Comparison of ENCODE assay signal across 8 cellular contexts in the genomic region with DNA sequence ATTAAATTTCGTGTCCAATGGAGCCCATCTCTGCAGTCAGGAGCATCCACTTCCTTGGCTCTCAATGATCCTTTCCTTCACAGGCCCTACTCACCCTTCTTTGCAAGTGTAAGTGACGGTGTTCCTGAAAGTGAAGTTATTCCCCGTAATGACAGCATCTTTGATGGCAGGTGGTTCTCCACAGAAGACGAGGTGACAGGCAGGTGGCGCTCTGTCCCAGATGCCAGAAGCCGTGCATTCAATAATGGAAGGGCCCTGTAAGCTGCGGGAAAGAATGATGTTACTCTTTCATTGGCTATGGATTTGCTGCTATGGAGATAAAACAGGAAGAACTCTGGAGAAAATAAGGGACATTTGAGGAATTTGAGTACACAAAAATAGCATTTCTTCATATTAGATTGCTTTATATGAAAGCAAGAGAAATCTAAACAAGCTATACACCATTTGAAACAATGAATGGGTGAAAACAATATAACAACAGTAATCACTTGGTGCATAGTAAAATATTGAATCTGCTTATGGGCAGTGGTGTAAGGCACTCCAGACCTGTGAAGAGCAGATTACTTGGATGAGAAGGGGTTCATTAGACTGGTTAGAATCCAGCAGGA.
DNase-seq lines count a peak whose midpoint lies in the region; ATAC-seq lines count a peak whose summit lies in the region.

No MANE protein-coding gene starts in this region.

- H3K27ac Mint-ChIP-seq in activated CD4-positive, alpha-beta T cell treated with anti-CD3 and anti-CD28 coated beads, Interleukin-2, amount 10 ng/mL, durations not matched to agents 7 days and 5 days: no peak overlapping the region

- no peak overlapping the region for H3K4me3 Mint-ChIP-seq in activated CD4-positive, alpha-beta T cell treated with anti-CD3 and anti-CD28 coated beads, Interleukin-2, amount 10 ng/mL, durations not matched to agents 7 days and 5 days

- no peaks in the 10 kb centered on the region for H3K4me1 Mint-ChIP-seq in activated CD4-positive, alpha-beta T cell treated with anti-CD3 and anti-CD28 coated beads, Interleukin-2, amount 10 ng/mL, durations not matched to agents 7 days and 5 days

- CTCF ChIA-PET in activated CD4-positive, alpha-beta T cell treated with anti-CD3 and anti-CD28 coated beads, Interleukin-2, amount 10 ng/mL, durations not matched to agents 7 days and 5 days (lab: Charles Lee): no interaction called here

- H3K9me3 Mint-ChIP-seq in activated CD4-positive, alpha-beta T cell treated with anti-CD3 and anti-CD28 coated beads, Interleukin-2, amount 10 ng/mL, durations not matched to agents 7 days and 5 days: no peaks in the 10 kb centered on the region

- DNase-seq in activated CD4-positive, alpha-beta T cell treated with anti-CD3 and anti-CD28 coated beads, Interleukin-2, amount 10 ng/mL, durations not matched to agents 7 days and 5 days: peak; percentile 31
- DNase-seq in activated CD4-positive, alpha-beta T cell treated with anti-CD3 and anti-CD28 coated beads for 1 hour: no peak
- DNase-seq in NCI-H82 treated with DMSO at 0.1 percent for 48 hours (lab: John Stamatoyannopoulos, UW; ENCODE audit: unreplicated experiment) (peak; percentile 1), dedifferentiated amniotic fluid mesenchymal stem cell (ENCODE audit: extremely low spot score) (peak; percentile 26), myocyte (ENCODE audit: low read depth) (peak; percentile 58), activated gamma-delta T cell treated with Interleukin-2 at 50 U/mL for 16 hours (no peak)
- no peak for DNase-seq in activated CD4-positive, CD25-positive, alpha-beta regulatory T cell (lab: John Stamatoyannopoulos, UW)

- POLR2A ChIA-PET in activated CD4-positive, alpha-beta T cell treated with anti-CD3 and anti-CD28 coated beads, Interleukin-2, amount 10 ng/mL, durations not matched to agents 7 days and 5 days (lab: Charles Lee): no interaction called here

- no peaks in the 10 kb centered on the region for H3K27me3 Mint-ChIP-seq in activated CD4-positive, alpha-beta T cell treated with anti-CD3 and anti-CD28 coated beads, Interleukin-2, amount 10 ng/mL, durations not matched to agents 7 days and 5 days

- peak; percentile 59 for ATAC-seq in HG02610 (IDR thresholded peaks at IDR 0.05; ENCODE audit: unreplicated experiment)

- no peaks in the 10 kb centered on the region for H3K36me3 Mint-ChIP-seq in activated CD4-positive, alpha-beta T cell treated with anti-CD3 and anti-CD28 coated beads, Interleukin-2, amount 10 ng/mL, durations not matched to agents 7 days and 5 days (ENCODE audit: low read depth)

Comparison
In these comparisons a context has a peak if more than half of its experiments do, and no peak if none do; other contexts are left out.
1. DNase-seq: peak in activated CD4-positive, alpha-beta T cell treated with anti-CD3 and anti-CD28 coated beads, Interleukin-2, amount 10 ng/mL, durations not matched to agents 7 days and 5 days (single experiment), NCI-H82 treated with DMSO at 0.1 percent for 48 hours (single experiment), dedifferentiated amniotic fluid mesenchymal stem cell (single experiment) and myocyte (single experiment); none in activated CD4-positive, alpha-beta T cell treated with anti-CD3 and anti-CD28 coated beads for 1 hour (single experiment), activated CD4-positive, CD25-positive, alpha-beta regulatory T cell (0 of 4) and activated gamma-delta T cell treated with Interleukin-2 at 50 U/mL for 16 hours (single experiment).